ENCODE assay signal across 1 cellular context in the genomic region with DNA sequence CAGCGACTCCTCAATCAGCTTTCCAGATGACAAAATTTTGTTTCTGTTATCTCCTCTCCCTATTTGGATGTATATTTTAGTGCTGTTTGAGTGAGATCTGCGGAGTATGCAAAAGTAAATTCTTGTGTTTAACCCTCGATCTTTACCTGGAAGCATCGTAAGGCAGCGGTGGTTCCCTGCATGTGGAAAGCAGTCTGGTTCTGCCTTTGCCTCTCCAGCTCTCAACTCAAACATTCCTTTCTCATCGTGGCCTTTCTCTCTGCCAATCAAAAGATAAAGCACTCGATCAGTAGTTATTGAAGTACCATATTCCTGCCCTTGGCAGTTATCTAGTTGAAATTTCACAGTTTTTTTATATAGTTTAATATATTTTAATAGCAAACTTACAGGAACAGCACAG.
TF ChIP-seq lines count a peak whose summit lies in the region.

No MANE protein-coding gene starts in this region.

TF ChIP-seq in SK-N-SH, 30 proteins besides CTCF, POLR2A, EP300 and RAD21 (continued from another document):
- TF ChIP-seq, protein P1, sequence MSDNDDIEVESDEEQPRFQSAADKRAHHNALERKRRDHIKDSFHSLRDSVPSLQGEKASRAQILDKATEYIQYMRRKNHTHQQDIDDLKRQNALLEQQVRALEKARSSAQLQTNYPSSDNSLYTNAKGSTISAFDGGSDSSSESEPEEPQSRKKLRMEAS (IDR thresholded peaks at IDR 0.05; ENCODE audit: low read depth) = no peak
- TF ChIP-seq, protein P2, sequence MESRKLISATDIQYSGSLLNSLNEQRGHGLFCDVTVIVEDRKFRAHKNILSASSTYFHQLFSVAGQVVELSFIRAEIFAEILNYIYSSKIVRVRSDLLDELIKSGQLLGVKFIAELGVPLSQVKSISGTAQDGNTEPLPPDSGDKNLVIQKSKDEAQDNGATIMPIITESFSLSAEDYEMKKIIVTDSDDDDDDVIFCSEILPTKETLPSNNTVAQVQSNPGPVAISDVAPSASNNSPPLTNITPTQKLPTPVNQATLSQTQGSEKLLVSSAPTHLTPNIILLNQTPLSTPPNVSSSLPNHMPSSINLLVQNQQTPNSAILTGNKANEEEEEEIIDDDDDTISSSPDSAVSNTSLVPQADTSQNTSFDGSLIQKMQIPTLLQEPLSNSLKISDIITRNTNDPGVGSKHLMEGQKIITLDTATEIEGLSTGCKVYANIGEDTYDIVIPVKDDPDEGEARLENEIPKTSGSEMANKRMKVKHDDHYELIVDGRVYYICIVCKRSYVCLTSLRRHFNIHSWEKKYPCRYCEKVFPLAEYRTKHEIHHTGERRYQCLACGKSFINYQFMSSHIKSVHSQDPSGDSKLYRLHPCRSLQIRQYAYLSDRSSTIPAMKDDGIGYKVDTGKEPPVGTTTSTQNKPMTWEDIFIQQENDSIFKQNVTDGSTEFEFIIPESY (IDR thresholded peaks at IDR 0.05; ENCODE audit: borderline replicate concordance, low read depth) = no peak
- TF ChIP-seq TEAD4 (IDR thresholded peaks at IDR 0.05; ENCODE audit: borderline replicate concordance, insufficient read depth) (no peak), EZH2phosphoT487 (IDR thresholded peaks at IDR 0.05; ENCODE audit: borderline replicate concordance, low read depth) (no peak), CHD2 (IDR thresholded peaks at IDR 0.05; ENCODE audit: low read length, partially characterized antibody) (no peak), YY1 (IDR thresholded peaks at IDR 0.05; ENCODE audit: low read depth) (no peak), NRF1 (IDR thresholded peaks at IDR 0.05; ENCODE audit: low read depth, low read length) (no peak), GABPA (IDR thresholded peaks at IDR 0.05; ENCODE audit: low read depth) (no peak)
